ENCODE assay signal across 1 cellular context in genomic region chr6:107491791-107492674, GRCh38.
TF ChIP-seq lines count a peak whose summit lies in the region.

No MANE protein-coding gene starts in this region.

TF ChIP-seq in WTC11, 78 proteins besides CTCF, POLR2A, EP300 and RAD21 (continued from another document):
- no peak for TF ChIP-seq NR1H2 (CRISPR knock-in tag; IDR thresholded peaks at IDR 0.05)
- no peak for TF ChIP-seq ETV6 (CRISPR knock-in tag; IDR thresholded peaks at IDR 0.05)
- TF ChIP-seq ZNF232 (CRISPR knock-in tag; IDR thresholded peaks at IDR 0.05) = no peak
- TF ChIP-seq AR (CRISPR knock-in tag; IDR thresholded peaks at IDR 0.05) = no peak
- no peak for TF ChIP-seq CREM (CRISPR knock-in tag; IDR thresholded peaks at IDR 0.05)
- no peak for TF ChIP-seq PREB (CRISPR knock-in tag; IDR thresholded peaks at IDR 0.05; ENCODE audit: borderline replicate concordance)
- TF ChIP-seq PRDM15 (CRISPR knock-in tag; IDR thresholded peaks at IDR 0.05) = no peak
